10 cellular contexts compared by ENCODE assay signal in genomic region chr3:20141841-20142240, GRCh38. TPM values are rescaled to one million over a fixed set of nuclear protein-coding genes. Genes with fewer than 3 reads are reported as not detected.
DNase-seq lines count a peak whose midpoint lies in the region; ATAC-seq and TF ChIP-seq lines count a peak whose summit lies in the region.
"Had no signal": no experiment of that assay in that cellular context is flagged by ENCODE, and none has a peak within 500 bp of the region (broad histone marks: within the 10 kb centered on the region; RNA-seq: fewer than 3 reads in every experiment).

No MANE protein-coding gene starts in this region.

- peak overlapping the region in 1 of 2 experiments; percentile 13; a peak in 2 of 5 replicates for H3K4me3 Mint-ChIP-seq in H9

- H3K79me2 ChIP-seq in H9 (ENCODE audit: insufficient read depth, low read length): no peaks in the 10 kb centered on the region

- no peak overlapping the region for H2AK5ac ChIP-seq in H9 (ENCODE audit: insufficient read length, low read length)

- no peak overlapping the region for H3K23ac ChIP-seq in H9 (ENCODE audit: insufficient read length, low read depth, low read length)

- no peak overlapping the region for H3K4me3 ChIP-seq in rectal smooth muscle tissue (ENCODE audit: low read length)
- H3K4me3 ChIP-seq in mucosa of descending colon: no peak overlapping the region
- H3K4me3 ChIP-seq: coronary artery had no signal

- no peak overlapping the region for H2BK120ac ChIP-seq in H9 (ENCODE audit: low read depth, low read length, poor library complexity, severe bottlenecking)

- H4K91ac ChIP-seq in H9 (ENCODE audit: insufficient read length, low read depth, low read length): no peak overlapping the region

- no peaks in the 10 kb centered on the region for H3K23me2 ChIP-seq in H9 (ENCODE audit: insufficient read length, low read depth, low read length, poor library complexity, severe bottlenecking)

- no peaks in the 10 kb centered on the region; a peak in 1 of 5 replicates for H3K9me3 Mint-ChIP-seq in H9

- H3K79me1 ChIP-seq in H9 (ENCODE audit: insufficient read depth, low read depth, low read length, poor library complexity, severe bottlenecking): no peaks in the 10 kb centered on the region

- no peaks in the 10 kb centered on the region for H3K27me3 ChIP-seq in H9 (ENCODE audit: insufficient read depth, low read length)
- H3K27me3 ChIP-seq in rectal smooth muscle tissue (ENCODE audit: control insufficient read depth, insufficient read depth, low read length): no peaks in the 10 kb centered on the region

- H3K4me1 ChIP-seq in H9 (ENCODE audit: insufficient read depth, low read length) (0 out of 2 replicates have a peak, but pooled peaks cover 2% of the 10 kb centered on the region), rectal smooth muscle tissue (ENCODE audit: control insufficient read depth, insufficient read depth, low read length) (peaks cover 23% of the 10 kb centered on the region), mucosa of descending colon (ENCODE audit: low read depth) (no peaks in the 10 kb centered on the region)

- H3T11ph ChIP-seq in H9 (ENCODE audit: low read length): no peak overlapping the region

- no peak overlapping the region for H3K18ac ChIP-seq in H9 (ENCODE audit: insufficient read length, low read depth, low read length)

- WGBS in H9 (ENCODE audit: extremely low coverage, insufficient read length, low lambda C conversion rate): no CpG with 5 or more reads among the region's 7 CpGs

- no peak overlapping the region for H2BK15ac ChIP-seq in H9 (ENCODE audit: low read depth, low read length)

- no peak overlapping the region for H4K8ac ChIP-seq in H9 (replicated peaks; ENCODE audit: insufficient read length, low read depth, low read length)

- TF ChIP-seq CTCF in H9 (conservative IDR thresholded peaks at IDR 0.05) (no peak), mucosa of descending colon (IDR thresholded peaks at IDR 0.05) (no peak)

- no peak overlapping the region for H3K14ac ChIP-seq in H9 (ENCODE audit: insufficient read depth, low read length)

- H3K27ac Mint-ChIP-seq in H9: peak overlapping the region in 2 of 3 experiments; percentile 73 to 94; a peak in 5 of 7 replicates

- H3K56ac ChIP-seq in H9 (ENCODE audit: insufficient read length, low read depth, low read length): no peak overlapping the region

- DNase-seq in H9: peak; percentile 36
- DNase-seq in astrocyte of the hippocampus (ENCODE audit: low read depth, low spot score): peak; percentile 82
- peak; percentile 64 to 85 for DNase-seq in hippocampal formation (lab: John Stamatoyannopoulos, UW)
- no peak for DNase-seq in mucosa of descending colon
- DNase-seq in SHP77 treated with DMSO at 0.1 percent for 48 hours (lab: John Stamatoyannopoulos, UW): no peak
- DNase-seq in HuH-7.5 (ENCODE audit: low spot score): no peak
- DNase-seq: DMS79 had no signal

- no peaks in the 10 kb centered on the region for H3K9me3 ChIP-seq in H9 (ENCODE audit: control insufficient read depth, low read depth, low read length)
- no peaks in the 10 kb centered on the region for H3K9me3 ChIP-seq in mucosa of descending colon

- H2BK12ac ChIP-seq in H9 (ENCODE audit: insufficient read length, low read depth, low read length): no peak overlapping the region

- peaks cover 2% of the 10 kb centered on the region for H3K36me3 ChIP-seq in rectal smooth muscle tissue (ENCODE audit: control insufficient read depth, insufficient read depth, low read length)
- H3K36me3 ChIP-seq in mucosa of descending colon (ENCODE audit: low read depth): no peaks in the 10 kb centered on the region

- H2BK5ac ChIP-seq in H9 (ENCODE audit: insufficient read length, low read length): no peak overlapping the region

- peaks cover 0 to 8% (median 2%) of the 10 kb centered on the region in 3 experiments; a peak in 2 of 7 replicates for H3K36me3 Mint-ChIP-seq in H9 (ENCODE audit: insufficient read depth in 1 of 3, low read depth in 3 of 3)

- peak overlapping the region; percentile 60 for H2AFZ ChIP-seq in H9 (ENCODE audit: low read length)

- H3K27ac ChIP-seq in H9 (ENCODE audit: insufficient read length, low read depth, low read length) (no peak overlapping the region), rectal smooth muscle tissue (ENCODE audit: low read depth, low read length) (peak overlapping the region; percentile 56)
- H3K27ac ChIP-seq: coronary artery had no signal

- ATAC-seq in GM19463 (IDR thresholded peaks at IDR 0.05; ENCODE audit: unreplicated experiment) (no peak), mucosa of descending colon (no peak)

- H3K27me3 Mint-ChIP-seq in H9 (ENCODE audit: low read depth): no peaks in the 10 kb centered on the region

- H3K9ac ChIP-seq in H9 (ENCODE audit: extremely low read depth, insufficient read length, low read length) (no peak overlapping the region), rectal smooth muscle tissue (ENCODE audit: low read length) (no peak overlapping the region)

- no peak overlapping the region for H4K5ac ChIP-seq in H9 (ENCODE audit: insufficient read length, low read depth, low read length)

- peak overlapping the region; percentile 8 for H3K4me2 ChIP-seq in H9 (ENCODE audit: insufficient read depth, insufficient read length, low read length)

- H3K4ac ChIP-seq in H9 (ENCODE audit: low read depth, low read length): no peak overlapping the region

- no peaks in the 10 kb centered on the region for H4K20me1 ChIP-seq in H9 (ENCODE audit: control insufficient read depth, insufficient read depth, insufficient read length)

- intact Hi-C loops in mucosa of descending colon (cut with DNase I, micrococcal nuclease): no loop called here

- H2BK20ac ChIP-seq in H9 (ENCODE audit: low read depth, low read length, poor library complexity, severe bottlenecking): no peak overlapping the region

- peaks cover 14 to 24% of the 10 kb centered on the region in 2 experiments for H3K4me1 Mint-ChIP-seq in H9

RNA-seq across cellular contexts. Expression of gene SGO1, which starts 44.2 kb away (rescaled TPM):
- total RNA-seq in H9 (2021) (28.1 and 30.7 TPM in 2 replicates), mucosa of descending colon (1 to 10 TPM; 1.6 to 6.6 (median 2.1) TPM)

Comparison
In these comparisons a context has a peak if more than half of its experiments do, and no peak if none do; other contexts are left out.
1. DNase-seq: peak in H9 (single experiment), astrocyte of the hippocampus (single experiment) and hippocampal formation (2 of 2); none in mucosa of descending colon (0 of 3), SHP77 treated with DMSO at 0.1 percent for 48 hours (single experiment) and HuH-7.5 (single experiment).